ENCODE assay signal across 1 cellular context in genomic region chr7:6440381-6440780, GRCh38.
TF ChIP-seq lines count a peak whose summit lies in the region.

No MANE protein-coding gene starts in this region.

TF ChIP-seq in WTC11, 78 proteins besides CTCF, POLR2A, EP300 and RAD21:
- TF ChIP-seq PRDM15 (CRISPR knock-in tag; IDR thresholded peaks at IDR 0.05), result 0 out of 2 replicates have a peak, but pooled peaks have one; percentile 17
- TF ChIP-seq CBFB (CRISPR knock-in tag; IDR thresholded peaks at IDR 0.05; ENCODE audit: low read depth), result no peak
